In the genomic region with DNA sequence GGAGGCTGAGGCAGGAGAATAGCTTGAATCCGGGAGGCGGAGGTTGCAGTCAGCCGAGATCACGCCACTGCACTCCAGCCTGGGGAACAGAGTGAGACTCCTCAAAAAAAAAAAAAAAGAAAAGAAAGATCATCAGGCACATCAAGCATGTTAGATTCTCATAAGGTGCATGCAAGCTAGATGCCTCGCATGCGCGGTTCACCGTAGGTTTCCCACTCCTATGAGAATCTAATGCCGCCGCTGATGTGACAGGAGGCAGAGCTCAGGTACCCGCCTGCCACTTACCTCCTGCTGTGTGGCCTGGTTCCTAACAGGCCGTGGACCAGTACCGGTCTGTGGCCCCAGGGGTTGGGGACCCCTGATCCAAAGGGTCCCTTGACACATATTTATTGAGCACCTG, we compare ENCODE assay signal across 24 cellular contexts. TPM values are rescaled to one million over a fixed set of nuclear protein-coding genes. Genes with fewer than 3 reads are reported as not detected.
DNase-seq lines count a peak whose midpoint lies in the region; ATAC-seq and TF ChIP-seq lines count a peak whose summit lies in the region.
"Had no signal": no experiment of that assay in that cellular context is flagged by ENCODE, and none has a peak within 500 bp of the region (broad histone marks: within the 10 kb centered on the region; RNA-seq: fewer than 3 reads in every experiment).

No MANE protein-coding gene starts in this region.

- H3K4me2 ChIP-seq in parathyroid adenoma (ENCODE audit: low read length): peak overlapping the region; percentile 51

- H3K4me1 ChIP-seq in Peyer's patch (peaks cover 0 to 67% (median 8%) of the 10 kb centered on the region in 4 donors), parathyroid adenoma (peaks cover 48% of the 10 kb centered on the region), transverse colon (peaks cover 30 to 94% (median 71%) of the 10 kb centered on the region in 4 donors)

- ATAC-seq in Right ventricle myocardium superior (ENCODE audit: poor library complexity) (no peak), GM21515 (IDR thresholded peaks at IDR 0.05; ENCODE audit: unreplicated experiment) (no peak)
- ATAC-seq: CD8-positive, alpha-beta T cell; SK-N-SH treated with all-trans-retinoic acid at 6 μM for 48 hours had no signal

- H3K9ac ChIP-seq in parathyroid adenoma: no peak overlapping the region
- H3K9ac ChIP-seq: GM23248 had no signal

- no peak overlapping the region for H3K4me3 ChIP-seq in Peyer's patch
- no peak overlapping the region for H3K4me3 ChIP-seq in parathyroid adenoma (ENCODE audit: low read depth, low read length)
- H3K4me3 ChIP-seq in transverse colon: no peak overlapping the region
- H3K4me3 ChIP-seq: GM23248 had no signal

- H3K9me3 ChIP-seq in Peyer's patch (no peaks in the 10 kb centered on the region), parathyroid adenoma (ENCODE audit: control insufficient read depth, low read length) (no peaks in the 10 kb centered on the region), transverse colon (no peaks in the 10 kb centered on the region)

- WGBS in transverse colon (ENCODE audit: low coverage in 1 of 2), 2 donors: 94 to 98% methylated on average over 9 to 13 of the region's 13 CpGs

- TF ChIP-seq POLR2A in Peyer's patch (IDR thresholded peaks at IDR 0.05) (no peak), transverse colon (IDR thresholded peaks at IDR 0.05) (no peak)

- TF ChIP-seq EP300 in transverse colon (IDR thresholded peaks at IDR 0.05; ENCODE audit: low read depth): no peak

- DNase-seq in Peyer's patch: no peak
- peak in 28 of 42 donors; percentile 11 to 70 (median 38) for DNase-seq in head of caudate nucleus
- no peak for DNase-seq in transverse colon
- DNase-seq in Right ventricle myocardium superior: no peak
- no peak for DNase-seq in stimulated activated CD4-positive, alpha-beta T cell treated with anti-CD3 and anti-CD28 coated beads, Interleukin-4, amount 100 ng/mL, for 1 hour
- DNase-seq: Calu3; CD8-positive, alpha-beta T cell; DMS153; H9; HFFc6; KBM-7; NCI-H1092; NCI-H1436; NCI-H187 treated with DMSO at 0.1 percent for 48 hours; NCI-H2107; NCI-H510A; NCI-H774; NK-92 treated with Interleukin-12 subunit alpha and Interleukin-12 subunit beta, amount 100 ng/mL, for 24 hours had no signal

- no peak overlapping the region for H2AFZ ChIP-seq in parathyroid adenoma

- no peaks in the 10 kb centered on the region for H3K27me3 ChIP-seq in Peyer's patch
- H3K27me3 ChIP-seq in parathyroid adenoma (ENCODE audit: control insufficient read depth, insufficient read depth, low read length): no peaks in the 10 kb centered on the region
- H3K27me3 ChIP-seq in transverse colon: no peaks in the 10 kb centered on the region

- H3K27ac ChIP-seq in Peyer's patch: peak overlapping the region in 3 of 4 donors; percentile 1 to 83 (median 51)
- no peak overlapping the region for H3K27ac ChIP-seq in parathyroid adenoma
- peak overlapping the region; percentile 60 to 81 (median 74) for H3K27ac ChIP-seq in transverse colon
- H3K27ac ChIP-seq: GM23248, HL-60 had no signal

- intact Hi-C loops in head of caudate nucleus (cut with DNase I) (no loop called here), transverse colon (cut with DNase I; ENCODE audit: low total_unique reads) (no loop called here), Right ventricle myocardium superior (cut with DNase I) (no loop called here)

- in situ Hi-C loops in transverse colon (cut with MboI; ENCODE audit: low pct_ligation_motif_present in 1 of 4, low pct_unique_long_range_greater_than_20kb in 1 of 4, low sequenced_read_pairs in 3 of 4): no loop called here

- TF ChIP-seq CTCF in Peyer's patch (IDR thresholded peaks at IDR 0.05): no peak
- TF ChIP-seq CTCF in parathyroid adenoma (IDR thresholded peaks at IDR 0.05): no peak
- TF ChIP-seq CTCF in transverse colon (IDR thresholded peaks at IDR 0.05): no peak

- H3K79me2 ChIP-seq in parathyroid adenoma: peaks cover 68% of the 10 kb centered on the region

- H3K36me3 ChIP-seq in Peyer's patch (no peaks in the 10 kb centered on the region), parathyroid adenoma (ENCODE audit: control insufficient read depth, insufficient read depth, low read length) (no peaks in the 10 kb centered on the region), transverse colon (no peaks in the 10 kb centered on the region)

RNA-seq across cellular contexts. Expression of a gene that starts 7.0 kb away (rescaled TPM):
- total RNA-seq in Peyer's patch (10 to 100 TPM in 3 of 4 donors, 1 to 10 TPM in 1; 9.1 to 71.6 (median 59.2) TPM), transverse colon (10 to 100 TPM; 22.5 to 96.9 (median 68.7) TPM), Right ventricle myocardium superior (9.7 TPM)

RNA-seq across cellular contexts. Expression of a gene that starts 48.2 kb away (rescaled TPM):
- 100 to 1,000 TPM in 1 of 4 donors, 10 to 100 TPM in 1, 1 to 10 TPM in 2; 1.2 to 112 (median 16.2) TPM for total RNA-seq in Peyer's patch
- 10 to 100 TPM in 2 of 4 donors, 1 to 10 TPM in 2; 5.9 to 20.6 (median 9.7) TPM for total RNA-seq in transverse colon
- total RNA-seq in Right ventricle myocardium superior: 19.8 TPM
- total RNA-seq: Calu3 had no signal

RNA-seq across cellular contexts. Expression of a gene that starts 51.2 kb away (rescaled TPM):
- total RNA-seq in Peyer's patch: 100 to 1,000 TPM in 1 of 4 donors, 10 to 100 TPM in 3; 46.4 to 169 (median 56.8) TPM
- total RNA-seq in transverse colon: 100 to 1,000 TPM; 115 to 440 (median 137) TPM
- total RNA-seq in Right ventricle myocardium superior: 35.1 TPM
- total RNA-seq: Calu3; CD8-positive, alpha-beta T cell; H9; HT-29 had no signal

Comparison
In these comparisons a context has a peak if more than half of its experiments do, and no peak if none do; other contexts are left out.
1. DNase-seq: peak in head of caudate nucleus (28 of 42); none in Peyer's patch (0 of 3), transverse colon (single experiment), Right ventricle myocardium superior (single experiment) and stimulated activated CD4-positive, alpha-beta T cell treated with anti-CD3 and anti-CD28 coated beads, Interleukin-4, amount 100 ng/mL, for 1 hour (single experiment).